1 cellular context compared by ENCODE assay signal in the genomic region with DNA sequence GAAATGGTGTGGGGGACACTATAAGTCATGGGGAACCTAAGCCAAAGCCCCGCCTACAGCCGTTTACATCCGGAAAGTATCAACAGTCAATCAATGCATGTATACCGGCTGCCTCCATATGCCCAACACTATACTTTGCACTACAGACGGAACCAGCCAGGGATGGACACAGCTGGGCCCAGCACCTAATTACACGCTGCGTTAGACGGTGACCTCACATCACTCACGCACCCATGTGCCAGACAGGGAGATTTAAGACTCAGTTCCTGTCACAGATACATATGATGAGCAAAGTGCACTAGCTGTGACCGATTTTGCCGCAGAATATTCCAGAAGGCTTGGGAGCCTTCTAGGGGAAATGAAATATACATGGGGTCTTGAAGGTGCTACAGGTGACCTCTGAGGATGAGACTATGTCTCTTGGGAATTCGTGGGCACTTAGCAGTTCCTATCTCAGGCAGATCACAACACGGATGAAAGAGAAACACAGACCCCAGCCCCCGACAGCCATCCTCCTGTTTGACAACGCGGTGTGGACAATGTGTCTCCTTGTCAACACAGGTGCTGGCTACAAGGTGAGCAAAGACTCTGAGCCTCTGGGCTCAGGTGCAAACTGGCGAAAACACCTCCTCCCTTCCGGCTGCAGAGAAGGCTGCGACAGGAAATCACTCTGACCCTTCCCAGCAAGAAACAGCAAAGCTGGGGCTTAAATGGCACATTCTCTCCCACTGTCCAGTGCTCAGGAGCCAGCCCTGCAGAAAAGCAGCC.
TF ChIP-seq lines count a peak whose summit lies in the region.

No MANE protein-coding gene starts in this region.

TF ChIP-seq in GM23338, 12 proteins besides CTCF, POLR2A, EP300 and RAD21:
- TF ChIP-seq CREB1 (CRISPR knock-in tag; IDR thresholded peaks at IDR 0.05; ENCODE audit: low read depth) (no peak), ZNF114 (CRISPR knock-in tag; IDR thresholded peaks at IDR 0.05) (no peak), POLR2AphosphoS5 (IDR thresholded peaks at IDR 0.05; ENCODE audit: low read depth) (no peak), JUNB (IDR thresholded peaks at IDR 0.05; ENCODE audit: unreplicated experiment) (no peak), ZNF331 (CRISPR knock-in tag; IDR thresholded peaks at IDR 0.05; ENCODE audit: low read depth) (no peak), STAT1 (IDR thresholded peaks at IDR 0.05; ENCODE audit: unreplicated experiment) (no peak), EZH2phosphoT487 (IDR thresholded peaks at IDR 0.05; ENCODE audit: unreplicated experiment) (no peak), NANOG (IDR thresholded peaks at IDR 0.05; ENCODE audit: borderline replicate concordance) (no peak), EZH2 (IDR thresholded peaks at IDR 0.05; ENCODE audit: low read depth, unreplicated experiment) (no peak)
- TF ChIP-seq, protein P1, sequence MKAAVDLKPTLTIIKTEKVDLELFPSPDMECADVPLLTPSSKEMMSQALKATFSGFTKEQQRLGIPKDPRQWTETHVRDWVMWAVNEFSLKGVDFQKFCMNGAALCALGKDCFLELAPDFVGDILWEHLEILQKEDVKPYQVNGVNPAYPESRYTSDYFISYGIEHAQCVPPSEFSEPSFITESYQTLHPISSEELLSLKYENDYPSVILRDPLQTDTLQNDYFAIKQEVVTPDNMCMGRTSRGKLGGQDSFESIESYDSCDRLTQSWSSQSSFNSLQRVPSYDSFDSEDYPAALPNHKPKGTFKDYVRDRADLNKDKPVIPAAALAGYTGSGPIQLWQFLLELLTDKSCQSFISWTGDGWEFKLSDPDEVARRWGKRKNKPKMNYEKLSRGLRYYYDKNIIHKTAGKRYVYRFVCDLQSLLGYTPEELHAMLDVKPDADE (IDR thresholded peaks at IDR 0.05), result no peak
- TF ChIP-seq, protein P2, sequence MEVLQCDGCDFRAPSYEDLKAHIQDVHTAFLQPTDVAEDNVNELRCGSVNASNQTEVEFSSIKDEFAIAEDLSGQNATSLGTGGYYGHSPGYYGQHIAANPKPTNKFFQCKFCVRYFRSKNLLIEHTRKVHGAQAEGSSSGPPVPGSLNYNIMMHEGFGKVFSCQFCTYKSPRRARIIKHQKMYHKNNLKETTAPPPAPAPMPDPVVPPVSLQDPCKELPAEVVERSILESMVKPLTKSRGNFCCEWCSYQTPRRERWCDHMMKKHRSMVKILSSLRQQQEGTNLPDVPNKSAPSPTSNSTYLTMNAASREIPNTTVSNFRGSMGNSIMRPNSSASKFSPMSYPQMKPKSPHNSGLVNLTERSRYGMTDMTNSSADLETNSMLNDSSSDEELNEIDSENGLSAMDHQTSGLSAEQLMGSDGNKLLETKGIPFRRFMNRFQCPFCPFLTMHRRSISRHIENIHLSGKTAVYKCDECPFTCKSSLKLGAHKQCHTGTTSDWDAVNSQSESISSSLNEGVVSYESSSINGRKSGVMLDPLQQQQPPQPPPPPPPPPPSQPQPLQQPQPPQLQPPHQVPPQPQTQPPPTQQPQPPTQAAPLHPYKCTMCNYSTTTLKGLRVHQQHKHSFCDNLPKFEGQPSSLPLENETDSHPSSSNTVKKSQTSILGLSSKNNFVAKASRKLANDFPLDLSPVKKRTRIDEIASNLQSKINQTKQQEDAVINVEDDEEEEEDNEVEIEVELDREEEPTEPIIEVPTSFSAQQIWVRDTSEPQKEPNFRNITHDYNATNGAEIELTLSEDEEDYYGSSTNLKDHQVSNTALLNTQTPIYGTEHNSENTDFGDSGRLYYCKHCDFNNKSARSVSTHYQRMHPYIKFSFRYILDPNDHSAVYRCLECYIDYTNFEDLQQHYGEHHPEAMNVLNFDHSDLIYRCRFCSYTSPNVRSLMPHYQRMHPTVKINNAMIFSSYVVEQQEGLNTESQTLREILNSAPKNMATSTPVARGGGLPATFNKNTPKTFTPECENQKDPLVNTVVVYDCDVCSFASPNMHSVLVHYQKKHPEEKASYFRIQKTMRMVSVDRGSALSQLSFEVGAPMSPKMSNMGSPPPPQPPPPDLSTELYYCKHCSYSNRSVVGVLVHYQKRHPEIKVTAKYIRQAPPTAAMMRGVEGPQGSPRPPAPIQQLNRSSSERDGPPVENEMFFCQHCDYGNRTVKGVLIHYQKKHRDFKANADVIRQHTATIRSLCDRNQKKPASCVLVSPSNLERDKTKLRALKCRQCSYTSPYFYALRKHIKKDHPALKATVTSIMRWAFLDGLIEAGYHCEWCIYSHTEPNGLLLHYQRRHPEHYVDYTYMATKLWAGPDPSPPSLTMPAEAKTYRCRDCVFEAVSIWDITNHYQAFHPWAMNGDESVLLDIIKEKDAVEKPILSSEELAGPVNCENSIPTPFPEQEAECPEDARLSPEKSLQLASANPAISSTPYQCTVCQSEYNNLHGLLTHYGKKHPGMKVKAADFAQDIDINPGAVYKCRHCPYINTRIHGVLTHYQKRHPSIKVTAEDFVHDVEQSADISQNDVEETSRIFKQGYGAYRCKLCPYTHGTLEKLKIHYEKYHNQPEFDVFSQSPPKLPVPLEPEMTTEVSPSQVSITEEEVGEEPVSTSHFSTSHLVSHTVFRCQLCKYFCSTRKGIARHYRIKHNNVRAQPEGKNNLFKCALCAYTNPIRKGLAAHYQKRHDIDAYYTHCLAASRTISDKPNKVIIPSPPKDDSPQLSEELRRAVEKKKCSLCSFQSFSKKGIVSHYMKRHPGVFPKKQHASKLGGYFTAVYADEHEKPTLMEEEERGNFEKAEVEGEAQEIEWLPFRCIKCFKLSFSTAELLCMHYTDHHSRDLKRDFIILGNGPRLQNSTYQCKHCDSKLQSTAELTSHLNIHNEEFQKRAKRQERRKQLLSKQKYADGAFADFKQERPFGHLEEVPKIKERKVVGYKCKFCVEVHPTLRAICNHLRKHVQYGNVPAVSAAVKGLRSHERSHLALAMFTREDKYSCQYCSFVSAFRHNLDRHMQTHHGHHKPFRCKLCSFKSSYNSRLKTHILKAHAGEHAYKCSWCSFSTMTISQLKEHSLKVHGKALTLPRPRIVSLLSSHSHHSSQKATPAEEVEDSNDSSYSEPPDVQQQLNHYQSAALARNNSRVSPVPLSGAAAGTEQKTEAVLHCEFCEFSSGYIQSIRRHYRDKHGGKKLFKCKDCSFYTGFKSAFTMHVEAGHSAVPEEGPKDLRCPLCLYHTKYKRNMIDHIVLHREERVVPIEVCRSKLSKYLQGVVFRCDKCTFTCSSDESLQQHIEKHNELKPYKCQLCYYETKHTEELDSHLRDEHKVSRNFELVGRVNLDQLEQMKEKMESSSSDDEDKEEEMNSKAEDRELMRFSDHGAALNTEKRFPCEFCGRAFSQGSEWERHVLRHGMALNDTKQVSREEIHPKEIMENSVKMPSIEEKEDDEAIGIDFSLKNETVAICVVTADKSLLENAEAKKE (CRISPR knock-in tag; IDR thresholded peaks at IDR 0.05), result no peak
- TF ChIP-seq, protein P3, sequence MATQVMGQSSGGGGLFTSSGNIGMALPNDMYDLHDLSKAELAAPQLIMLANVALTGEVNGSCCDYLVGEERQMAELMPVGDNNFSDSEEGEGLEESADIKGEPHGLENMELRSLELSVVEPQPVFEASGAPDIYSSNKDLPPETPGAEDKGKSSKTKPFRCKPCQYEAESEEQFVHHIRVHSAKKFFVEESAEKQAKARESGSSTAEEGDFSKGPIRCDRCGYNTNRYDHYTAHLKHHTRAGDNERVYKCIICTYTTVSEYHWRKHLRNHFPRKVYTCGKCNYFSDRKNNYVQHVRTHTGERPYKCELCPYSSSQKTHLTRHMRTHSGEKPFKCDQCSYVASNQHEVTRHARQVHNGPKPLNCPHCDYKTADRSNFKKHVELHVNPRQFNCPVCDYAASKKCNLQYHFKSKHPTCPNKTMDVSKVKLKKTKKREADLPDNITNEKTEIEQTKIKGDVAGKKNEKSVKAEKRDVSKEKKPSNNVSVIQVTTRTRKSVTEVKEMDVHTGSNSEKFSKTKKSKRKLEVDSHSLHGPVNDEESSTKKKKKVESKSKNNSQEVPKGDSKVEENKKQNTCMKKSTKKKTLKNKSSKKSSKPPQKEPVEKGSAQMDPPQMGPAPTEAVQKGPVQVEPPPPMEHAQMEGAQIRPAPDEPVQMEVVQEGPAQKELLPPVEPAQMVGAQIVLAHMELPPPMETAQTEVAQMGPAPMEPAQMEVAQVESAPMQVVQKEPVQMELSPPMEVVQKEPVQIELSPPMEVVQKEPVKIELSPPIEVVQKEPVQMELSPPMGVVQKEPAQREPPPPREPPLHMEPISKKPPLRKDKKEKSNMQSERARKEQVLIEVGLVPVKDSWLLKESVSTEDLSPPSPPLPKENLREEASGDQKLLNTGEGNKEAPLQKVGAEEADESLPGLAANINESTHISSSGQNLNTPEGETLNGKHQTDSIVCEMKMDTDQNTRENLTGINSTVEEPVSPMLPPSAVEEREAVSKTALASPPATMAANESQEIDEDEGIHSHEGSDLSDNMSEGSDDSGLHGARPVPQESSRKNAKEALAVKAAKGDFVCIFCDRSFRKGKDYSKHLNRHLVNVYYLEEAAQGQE (IDR thresholded peaks at IDR 0.05; ENCODE audit: unreplicated experiment), result no peak
TF ChIP-seq in GM23338: peak in this region for 0.
